8 cellular contexts compared by ENCODE assay signal in genomic region chr4:123505077-123505456, GRCh38.
DNase-seq lines count a peak whose midpoint lies in the region; ATAC-seq and TF ChIP-seq lines count a peak whose summit lies in the region.

No MANE protein-coding gene starts in this region.

- no peaks in the 10 kb centered on the region for H3K9me3 Mint-ChIP-seq in activated CD8-positive, alpha-beta memory T cell treated with anti-CD3 and anti-CD28 coated beads, Interleukin-2, amount 10 ng/mL, durations not matched to agents 7 days and 5 days (ENCODE audit: low read depth)

- H3K27me3 Mint-ChIP-seq in activated CD8-positive, alpha-beta memory T cell treated with anti-CD3 and anti-CD28 coated beads, Interleukin-2, amount 10 ng/mL, durations not matched to agents 7 days and 5 days = peaks cover 19% of the 10 kb centered on the region

- CTCF ChIA-PET in activated CD8-positive, alpha-beta memory T cell treated with anti-CD3 and anti-CD28 coated beads, Interleukin-2, amount 10 ng/mL, durations not matched to agents 7 days and 5 days (lab: Charles Lee) = interaction anchor here (0.7 to 1.6 kb wide), 5 partner anchors 14 to 100 kb away, joined by 3 to 5 read pairs (median 4); no protein-coding TSS in a partner anchor

- H3K4me1 ChIP-seq in SJSA1 (replicated peaks) = peaks cover 12% of the 10 kb centered on the region

- H3K9me3 ChIP-seq in SJSA1 (replicated peaks) = peaks cover 9% of the 10 kb centered on the region; the same call in 1 of the 2 replicates

- H3K27ac ChIP-seq in SJSA1 = no peak overlapping the region

- H3K4me3 Mint-ChIP-seq in activated CD8-positive, alpha-beta memory T cell treated with anti-CD3 and anti-CD28 coated beads, Interleukin-2, amount 10 ng/mL, durations not matched to agents 7 days and 5 days = peak overlapping the region; percentile 74

- H3K36me3 Mint-ChIP-seq in activated CD8-positive, alpha-beta memory T cell treated with anti-CD3 and anti-CD28 coated beads, Interleukin-2, amount 10 ng/mL, durations not matched to agents 7 days and 5 days = peaks cover 3% of the 10 kb centered on the region

- peak overlapping the region; percentile 81 for H3K27ac Mint-ChIP-seq in activated CD8-positive, alpha-beta memory T cell treated with anti-CD3 and anti-CD28 coated beads, Interleukin-2, amount 10 ng/mL, durations not matched to agents 7 days and 5 days

- no peak for TF ChIP-seq CTCF in retinal pigment epithelial cell (conservative IDR thresholded peaks at IDR 0.05; ENCODE audit: low read depth, low read length)

- H3K36me3 ChIP-seq in SJSA1 = no peaks in the 10 kb centered on the region

- peaks cover 14% of the 10 kb centered on the region for H3K4me1 Mint-ChIP-seq in activated CD8-positive, alpha-beta memory T cell treated with anti-CD3 and anti-CD28 coated beads, Interleukin-2, amount 10 ng/mL, durations not matched to agents 7 days and 5 days

- H3K27me3 ChIP-seq in SJSA1 (replicated peaks) = no peaks in the 10 kb centered on the region

- ATAC-seq in activated CD8-positive, alpha-beta memory T cell treated with anti-CD3 and anti-CD28 coated beads, Interleukin-2, amount 10 ng/mL, durations not matched to agents 7 days and 5 days = no peak
- ATAC-seq in left cardiac atrium = peak; percentile 16 to 42
- ATAC-seq in HG03378 (IDR thresholded peaks at IDR 0.05; ENCODE audit: unreplicated experiment) = no peak

- DNase-seq in activated CD8-positive, alpha-beta memory T cell treated with anti-CD3 and anti-CD28 coated beads, Interleukin-2, amount 10 ng/mL, durations not matched to agents 7 days and 5 days = no peak
- DNase-seq in activated CD8-positive, alpha-beta memory T cell treated with anti-CD3 and anti-CD28 coated beads, Interleukin-2, amount 50 U/mL, for 48 hours = no peak
- DNase-seq in SJSA1 (ENCODE audit: low read depth in 1 of 2, low spot score in 2 of 2) (no peak), left cardiac atrium (no peak), retinal pigment epithelial cell (ENCODE audit: low read depth) (no peak), HK-2 (ENCODE audit: unreplicated experiment) (no peak), germinal center (ENCODE audit: low spot score) (no peak)

- intact Hi-C loops in left cardiac atrium (cut with DNase I) = no loop called here

- H3K4me3 ChIP-seq in SJSA1 (peak overlapping the region; percentile 45), retinal pigment epithelial cell (ENCODE audit: low read length) (peak overlapping the region; percentile 71)

Comparison
In these comparisons a context has a peak if more than half of its experiments do, and no peak if none do; other contexts are left out.
1. ATAC-seq: peak in left cardiac atrium (2 of 2); none in activated CD8-positive, alpha-beta memory T cell treated with anti-CD3 and anti-CD28 coated beads, Interleukin-2, amount 10 ng/mL, durations not matched to agents 7 days and 5 days (single experiment) and HG03378 (single experiment).